In the genomic region with DNA sequence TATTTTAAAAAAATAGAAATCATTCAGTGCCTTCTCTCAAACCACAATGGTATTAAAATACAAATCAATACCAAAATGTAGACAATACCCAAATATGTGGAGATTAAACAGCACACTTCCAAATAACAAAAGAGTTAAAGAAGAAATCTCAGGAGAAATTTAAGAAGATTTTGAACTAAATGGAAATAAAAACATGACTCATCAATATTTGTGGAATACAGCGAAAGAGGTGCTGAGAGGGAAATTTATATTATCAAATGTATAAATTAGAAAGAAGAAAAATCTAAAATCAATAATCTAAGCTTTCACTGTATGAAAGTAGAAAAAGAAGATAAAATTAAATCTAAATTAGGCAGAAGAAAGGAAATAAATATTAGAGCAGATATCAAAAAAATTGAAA, we compare ENCODE assay signal across 24 cellular contexts.
DNase-seq lines count a peak whose midpoint lies in the region; ATAC-seq, FAIRE-seq and TF ChIP-seq lines count a peak whose summit lies in the region.
"Had no signal": no experiment of that assay in that cellular context is flagged by ENCODE, and none has a peak within 500 bp of the region (broad histone marks: within the 10 kb centered on the region; RNA-seq: fewer than 3 reads in every experiment).

No MANE protein-coding gene starts in this region.

- FAIRE-seq in HepG2 (lab: Jason Lieb, UNC) (no peak), K562 (lab: Jason Lieb, UNC) (peak; percentile 29), pancreas (lab: Jason Lieb, UNC) (peak; percentile 53)
- FAIRE-seq: A204.1, D721Med, GM12878, GM19239 had no signal

- in situ Hi-C loops in HepG2 (cut with HindIII; ENCODE audit: extremely low pct_ligation_motif_present, low pct_unique_long_range_greater_than_20kb) (loop anchor here (25.0 kb wide), 1 partner anchor 213 kb away; no protein-coding TSS in a partner anchor), K562 (cut with MboI) (no loop called here)

- H3K4me3 ChIP-seq in HepG2 (replicated peaks in 1 of 3; ENCODE audit: insufficient read depth in 1 of 3, low read depth in 2 of 3, low read length in 3 of 3) = no peak overlapping the region
- no peak overlapping the region for H3K4me3 ChIP-seq in right lobe of liver
- no peak overlapping the region for H3K4me3 ChIP-seq in K562
- no peak overlapping the region for H3K4me3 ChIP-seq in pancreas
- H3K4me3 ChIP-seq in GM23338 = no peak overlapping the region
- H3K4me3 ChIP-seq: BLaER1 treated with 17β-estradiol and CSF1 and Interleukin-3, amounts not matched to agents 10 nM and 100 nM; GM12878 had no signal

- no peaks in the 10 kb centered on the region for H3F3A ChIP-seq in GM23338 (replicated peaks; ENCODE audit: low read depth)

- H3K79me2 ChIP-seq in HepG2 (ENCODE audit: insufficient read depth, low read length) (no peaks in the 10 kb centered on the region), K562 (ENCODE audit: control insufficient read depth, insufficient read depth, low read length) (no peaks in the 10 kb centered on the region), GM23338 (replicated peaks; ENCODE audit: insufficient read depth) (no peaks in the 10 kb centered on the region)

- no TSS peak for BruUV-seq in HepG2 (replicated peaks; lab: Mats Ljungman, UMichigan)
- BruUV-seq in K562 (replicated peaks; lab: Mats Ljungman, UMichigan) = no TSS peak

- no peaks in the 10 kb centered on the region for H3K4me1 Mint-ChIP-seq in GM23338
- H3K4me1 Mint-ChIP-seq: CD14-positive monocyte; CD8-positive, alpha-beta memory T cell; H9 had no signal

- H3K9me3 ChIP-seq in HepG2 (ENCODE audit: low read length) (no peaks in the 10 kb centered on the region), right lobe of liver (no peaks in the 10 kb centered on the region), K562 (replicated peaks; ENCODE audit: control insufficient read depth, insufficient read depth, low read depth, low read length) (no peaks in the 10 kb centered on the region), pancreas (no peaks in the 10 kb centered on the region)
- H3K9me3 ChIP-seq: BE2C had no signal

- H3K27ac ChIP-seq in HepG2 (ENCODE audit: extremely low read length, insufficient read depth, low read length) = no peak overlapping the region
- H3K27ac ChIP-seq in right lobe of liver = no peak overlapping the region
- no peak overlapping the region for H3K27ac ChIP-seq in K562 (ENCODE audit: extremely low read depth, low read depth, low read length)
- no peak overlapping the region for H3K27ac ChIP-seq in pancreas
- no peak overlapping the region for H3K27ac ChIP-seq in GM23338 (ENCODE audit: low read depth)
- H3K27ac ChIP-seq: 22Rv1; BLaER1 treated with 17β-estradiol and CSF1 and Interleukin-3, amounts not matched to agents 10 nM and 100 nM had no signal

- ATAC-seq in HepG2 (no peak), right lobe of liver (no peak), K562 (no peak), pancreas (no peak), GM19463 (IDR thresholded peaks at IDR 0.05; ENCODE audit: unreplicated experiment) (no peak), GM23338 (no peak)
- ATAC-seq: GM12878 had no signal

- H3K4me1 ChIP-seq in HepG2 (ENCODE audit: insufficient read depth, low read length) (no peaks in the 10 kb centered on the region), right lobe of liver (no peaks in the 10 kb centered on the region), K562 (replicated peaks in 1 of 2; ENCODE audit: control insufficient read depth in 2 of 2, insufficient read depth in 2 of 2, low read length in 2 of 2) (peaks cover 0 to 3% of the 10 kb centered on the region in 2 experiments; a peak in 1 of 5 replicates), pancreas (no peaks in the 10 kb centered on the region), GM23338 (ENCODE audit: insufficient read depth) (no peaks in the 10 kb centered on the region)
- H3K4me1 ChIP-seq: BE2C; BLaER1 treated with 17β-estradiol and CSF1 and Interleukin-3, amounts not matched to agents 10 nM and 100 nM had no signal

- intact Hi-C loops in HepG2 (cut with micrococcal nuclease; ENCODE audit: unreplicated experiment) = no loop called here
- intact Hi-C loops in right lobe of liver (cut with DNase I) = no loop called here
- intact Hi-C loops in K562 (cut with micrococcal nuclease) = no loop called here
- intact Hi-C loops in pancreas (cut with DNase I) = no loop called here

- H3K9me2 ChIP-seq in GM23338 (ENCODE audit: insufficient read depth) = no peaks in the 10 kb centered on the region

- DNase-seq in HepG2 (ENCODE audit: low spot score) (no peak), right lobe of liver (no peak), K562 (ENCODE audit: extremely low read depth in 1 of 4, low spot score in 3 of 4) (no peak), pancreas (no peak), GM23338 (ENCODE audit: low spot score) (no peak)
- DNase-seq: ACHN; AML-193; BE2C; CD4-positive, alpha-beta T cell; CD8-positive, alpha-beta memory T cell; DMS 273 treated with DMSO at 0.1 percent for 48 hours; DMS79; EL; GDM1; H9; HFFc6 had no signal

- no peak for TF ChIP-seq RAD21 in HepG2 (CRISPR knock-in tag; IDR thresholded peaks at IDR 0.05)
- no peak for TF ChIP-seq RAD21 in K562 (CRISPR knock-in tag; conservative IDR thresholded peaks at IDR 0.05 in 1 of 2, IDR thresholded peaks at IDR 0.05 in 1 of 2)

- CTCF ChIA-PET in HepG2 (lab: Yijun Ruan, JAX; ENCODE audit: low intra/inter-chr PET ratio, low total read pairs) = no interaction called here
- CTCF ChIA-PET in K562 (lab: Yijun Ruan, JAX; ENCODE audit: low intra/inter-chr PET ratio) = no interaction called here

- no peaks in the 10 kb centered on the region for H3K36me3 ChIP-seq in HepG2 (replicated peaks in 1 of 2; ENCODE audit: control insufficient read depth in 1 of 2, insufficient read depth in 2 of 2, low read length in 2 of 2)
- H3K36me3 ChIP-seq in right lobe of liver = no peaks in the 10 kb centered on the region
- no peaks in the 10 kb centered on the region for H3K36me3 ChIP-seq in K562 (ENCODE audit: control insufficient read depth, insufficient read depth, low read length)
- no peaks in the 10 kb centered on the region for H3K36me3 ChIP-seq in pancreas
- H3K36me3 ChIP-seq in GM23338 (ENCODE audit: insufficient read depth) = no peaks in the 10 kb centered on the region
- H3K36me3 ChIP-seq: BE2C; BLaER1 treated with 17β-estradiol and CSF1 and Interleukin-3, amounts not matched to agents 10 nM and 100 nM had no signal

- no peak overlapping the region for H3K27ac Mint-ChIP-seq in GM23338
- H3K27ac Mint-ChIP-seq: CD14-positive monocyte; CD4-positive, alpha-beta T cell; CD8-positive, alpha-beta memory T cell; H9; HFFc6 had no signal

- TF ChIP-seq POLR2A in HepG2 (IDR thresholded peaks at IDR 0.05; ENCODE audit: insufficient read depth in 1 of 2, low read depth in 2 of 2, low read length in 2 of 2) (no peak), right lobe of liver (IDR thresholded peaks at IDR 0.05) (no peak), K562 (conservative IDR thresholded peaks at IDR 0.05) (no peak)

- H3K9ac ChIP-seq in HepG2 (ENCODE audit: insufficient read depth, low read depth, low read length) = no peak overlapping the region
- no peak overlapping the region for H3K9ac ChIP-seq in K562 (ENCODE audit: insufficient read depth in 1 of 2, low read depth in 2 of 2, low read length in 2 of 2)
- H3K9ac ChIP-seq: BLaER1 treated with 17β-estradiol and CSF1 and Interleukin-3, amounts not matched to agents 10 nM and 100 nM had no signal

- 48% methylated on average over 1 of the region's 1 CpG for WGBS in HepG2 (ENCODE audit: low lambda C conversion rate)
- 77% methylated on average over 1 of the region's 1 CpG for WGBS in right lobe of liver (ENCODE audit: insufficient coverage, low coverage, low lambda C conversion rate, missing lambda C conversion rate)
- WGBS in K562 (ENCODE audit: insufficient coverage, low coverage, missing lambda C conversion rate) = 0% methylated on average over 1 of the region's 1 CpG
- WGBS in pancreas, 2 donors = 85 to 96% methylated on average over 1 of the region's 1 CpG

- TF ChIP-seq CTCF in HepG2 (CRISPR knock-in tag; IDR thresholded peaks at IDR 0.05) = no peak
- no peak for TF ChIP-seq CTCF in right lobe of liver (IDR thresholded peaks at IDR 0.05)
- no peak for TF ChIP-seq CTCF in K562 (IDR thresholded peaks at IDR 0.05 in 2 of 3, conservative IDR thresholded peaks at IDR 0.05 in 1 of 3; ENCODE audit: insufficient read depth in 2 of 3, low read depth in 1 of 3, low read length in 3 of 3)
- TF ChIP-seq CTCF in pancreas (IDR thresholded peaks at IDR 0.05) = no peak
- no peak for TF ChIP-seq CTCF in GM23338 (conservative IDR thresholded peaks at IDR 0.05; ENCODE audit: low read depth in 2 of 2)

- POLR2A ChIA-PET in HepG2 (lab: Yijun Ruan, JAX) = no interaction called here
- POLR2A ChIA-PET in K562 (lab: Yijun Ruan, JAX) = interaction anchor here (1.3 kb wide), 1 partner anchor 9 kb away, joined by 3 read pairs; no protein-coding TSS in a partner anchor

- no peaks in the 10 kb centered on the region for H3K9me1 ChIP-seq in K562 (ENCODE audit: control insufficient read depth, insufficient read depth, low read length)

- peaks cover 5% of the 10 kb centered on the region; the same call in 2 of the 3 replicates for H3K9me3 Mint-ChIP-seq in GM23338
- H3K9me3 Mint-ChIP-seq: CD14-positive monocyte; CD4-positive, alpha-beta T cell; CD8-positive, alpha-beta memory T cell; HFFc6 had no signal

- no peak overlapping the region for H3K4me2 ChIP-seq in HepG2 (ENCODE audit: low read depth, low read length)
- no peak overlapping the region for H3K4me2 ChIP-seq in K562 (ENCODE audit: insufficient read depth, low read length)
- H3K4me2 ChIP-seq in GM23338 = no peak overlapping the region
- H3K4me2 ChIP-seq: BLaER1 treated with 17β-estradiol and CSF1 and Interleukin-3, amounts not matched to agents 10 nM and 100 nM had no signal

- TF ChIP-seq EP300 in HepG2 (IDR thresholded peaks at IDR 0.05; ENCODE audit: low read depth in 2 of 2, low read length in 2 of 2) = no peak
- TF ChIP-seq EP300 in HepG2 (CRISPR knock-in tag; IDR thresholded peaks at IDR 0.05; ENCODE audit: borderline replicate concordance) = no peak
- TF ChIP-seq EP300 in K562 (IDR thresholded peaks at IDR 0.05; ENCODE audit: low read length) = no peak

- no peak overlapping the region for H2AFZ ChIP-seq in HepG2 (ENCODE audit: low read length)
- no peak overlapping the region for H2AFZ ChIP-seq in K562 (ENCODE audit: low read depth, low read length)
- no peak overlapping the region for H2AFZ ChIP-seq in GM23338

- H3K27me3 Mint-ChIP-seq in GM23338 (ENCODE audit: insufficient read depth, low read depth, poor library complexity) = no peaks in the 10 kb centered on the region
- H3K27me3 Mint-ChIP-seq: CD4-positive, alpha-beta T cell had no signal

- H4K20me1 ChIP-seq in HepG2 (ENCODE audit: insufficient read depth, low read length) (no peaks in the 10 kb centered on the region), K562 (replicated peaks; ENCODE audit: control insufficient read depth, insufficient read depth, low read length) (no peaks in the 10 kb centered on the region), GM23338 (replicated peaks; ENCODE audit: insufficient read depth) (no peaks in the 10 kb centered on the region)
- H4K20me1 ChIP-seq: BLaER1 treated with 17β-estradiol and CSF1 and Interleukin-3, amounts not matched to agents 10 nM and 100 nM had no signal

- H3K36me3 Mint-ChIP-seq in GM23338 (ENCODE audit: low read depth) = no peaks in the 10 kb centered on the region; the same call in 2 of the 3 replicates
- H3K36me3 Mint-ChIP-seq: CD14-positive monocyte; CD8-positive, alpha-beta memory T cell had no signal

- no peak overlapping the region for H3K4me3 Mint-ChIP-seq in GM23338
- H3K4me3 Mint-ChIP-seq: CD14-positive monocyte; CD4-positive, alpha-beta T cell; CD8-positive, alpha-beta memory T cell; H9; HFFc6 had no signal

- H3K27me3 ChIP-seq in HepG2 (ENCODE audit: control insufficient read depth in 1 of 2, insufficient read depth in 2 of 2, low read length in 2 of 2) (0 out of 5 replicates have a peak, but pooled peaks cover 0 to 3% of the 10 kb centered on the region in 2 experiments), right lobe of liver (no peaks in the 10 kb centered on the region), K562 (ENCODE audit: control insufficient read depth in 2 of 2, insufficient read depth in 2 of 2, low read length in 2 of 2) (no peaks in the 10 kb centered on the region), pancreas (peaks cover 0 to 9% (median 0%) of the 10 kb centered on the region in 4 donors), GM23338 (ENCODE audit: insufficient read depth) (no peaks in the 10 kb centered on the region)
- H3K27me3 ChIP-seq: BE2C; BLaER1 treated with 17β-estradiol and CSF1 and Interleukin-3, amounts not matched to agents 10 nM and 100 nM had no signal
